2 cellular contexts compared by ENCODE assay signal in genomic region chr10:52337225-52337624, GRCh38.
TF ChIP-seq lines count a peak whose summit lies in the region.

No MANE protein-coding gene starts in this region.

TF ChIP-seq in HepG2, 621 proteins besides CTCF, POLR2A, EP300 and RAD21:
- no peak for TF ChIP-seq ARHGAP35 (CRISPR knock-in tag; IDR thresholded peaks at IDR 0.05; ENCODE audit: borderline replicate concordance)
- TF ChIP-seq MNT (IDR thresholded peaks at IDR 0.05): no peak
- TF ChIP-seq TBX3 (IDR thresholded peaks at IDR 0.05; ENCODE audit: borderline replicate concordance): no peak
- no peak for TF ChIP-seq FOXO1 (CRISPR knock-in tag; IDR thresholded peaks at IDR 0.05)
- TF ChIP-seq MAFF (IDR thresholded peaks at IDR 0.05; ENCODE audit: low read depth, low read length): peak; percentile 99
- TF ChIP-seq AHR (CRISPR knock-in tag; IDR thresholded peaks at IDR 0.05): no peak
- TF ChIP-seq RFX1 (IDR thresholded peaks at IDR 0.05): no peak
- TF ChIP-seq ZNF713 (CRISPR knock-in tag; IDR thresholded peaks at IDR 0.05): no peak
- no peak for TF ChIP-seq HCFC1 (IDR thresholded peaks at IDR 0.05; ENCODE audit: low read depth, low read length)
- TF ChIP-seq ZNF800 (CRISPR knock-in tag; IDR thresholded peaks at IDR 0.05): no peak
- peak; percentile 98 to 99 for TF ChIP-seq MAFK (conservative IDR thresholded peaks at IDR 0.05 in 1 of 2, IDR thresholded peaks at IDR 0.05 in 1 of 2; ENCODE audit: low read length in 2 of 2)
- TF ChIP-seq, protein P1, sequence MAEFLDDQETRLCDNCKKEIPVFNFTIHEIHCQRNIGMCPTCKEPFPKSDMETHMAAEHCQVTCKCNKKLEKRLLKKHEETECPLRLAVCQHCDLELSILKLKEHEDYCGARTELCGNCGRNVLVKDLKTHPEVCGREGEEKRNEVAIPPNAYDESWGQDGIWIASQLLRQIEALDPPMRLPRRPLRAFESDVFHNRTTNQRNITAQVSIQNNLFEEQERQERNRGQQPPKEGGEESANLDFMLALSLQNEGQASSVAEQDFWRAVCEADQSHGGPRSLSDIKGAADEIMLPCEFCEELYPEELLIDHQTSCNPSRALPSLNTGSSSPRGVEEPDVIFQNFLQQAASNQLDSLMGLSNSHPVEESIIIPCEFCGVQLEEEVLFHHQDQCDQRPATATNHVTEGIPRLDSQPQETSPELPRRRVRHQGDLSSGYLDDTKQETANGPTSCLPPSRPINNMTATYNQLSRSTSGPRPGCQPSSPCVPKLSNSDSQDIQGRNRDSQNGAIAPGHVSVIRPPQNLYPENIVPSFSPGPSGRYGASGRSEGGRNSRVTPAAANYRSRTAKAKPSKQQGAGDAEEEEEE (CRISPR knock-in tag; IDR thresholded peaks at IDR 0.05; ENCODE audit: borderline replicate concordance): no peak

TF ChIP-seq in H1, 55 proteins besides CTCF, POLR2A, EP300 and RAD21:
- TF ChIP-seq MAFK (IDR thresholded peaks at IDR 0.05; ENCODE audit: low read depth, low read length): peak; percentile 79; the same call in 1 of the 2 replicates
- no peak for TF ChIP-seq RNF2 (IDR thresholded peaks at IDR 0.05; ENCODE audit: borderline replicate concordance, low read depth, low read length, missing control alignments, poor library complexity, severe bottlenecking)
